In the genomic region with DNA sequence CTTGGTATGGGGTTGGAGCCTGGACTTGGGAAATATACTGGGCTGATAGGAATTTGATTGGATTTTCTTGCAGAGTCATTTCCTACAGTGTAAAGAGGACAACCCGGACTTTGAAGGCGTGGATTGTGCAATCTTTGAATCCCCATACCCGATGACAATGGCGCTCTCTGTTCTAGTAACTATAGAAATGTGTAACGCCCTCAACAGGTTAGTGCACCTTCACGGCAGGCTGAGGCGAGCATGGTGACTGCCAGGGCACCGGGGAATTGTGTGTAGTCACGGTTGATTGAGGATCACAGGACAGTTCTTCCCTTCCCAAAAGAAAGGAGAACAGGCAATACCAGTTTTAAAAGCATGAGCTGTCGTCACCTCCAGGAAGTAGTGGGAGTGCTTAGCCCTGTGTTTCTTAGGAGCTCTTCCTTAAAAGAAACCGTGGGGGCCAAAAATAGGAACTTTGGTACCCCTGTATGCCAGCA, we compare ENCODE assay signal across 12 cellular contexts. TPM values are rescaled to one million over a fixed set of nuclear protein-coding genes. Genes with fewer than 3 reads are reported as not detected.
DNase-seq lines count a peak whose midpoint lies in the region; ATAC-seq, FAIRE-seq and TF ChIP-seq lines count a peak whose summit lies in the region.
"Had no signal": no experiment of that assay in that cellular context is flagged by ENCODE, and none has a peak within 500 bp of the region (broad histone marks: within the 10 kb centered on the region; RNA-seq: fewer than 3 reads in every experiment).

No MANE protein-coding gene starts in this region.

- no peak for TF ChIP-seq POLR2A in right lobe of liver (IDR thresholded peaks at IDR 0.05)

- H3K27ac ChIP-seq in right lobe of liver = no peak overlapping the region

- H3K4me3 ChIP-seq in bronchial epithelial cell (ENCODE audit: low read depth, low read length) (no peak overlapping the region), right lobe of liver (no peak overlapping the region)
- H3K4me3 ChIP-seq: GM23338 had no signal

- H3K4me1 ChIP-seq in right lobe of liver = no peaks in the 10 kb centered on the region

- DNase-seq in activated effector memory CD4-positive, alpha-beta T cell treated with anti-CD3 and anti-CD28 coated beads, Interleukin-2, amount 50 U/mL, for 16 hours = peak; percentile 28
- DNase-seq in activated effector memory CD4-positive, alpha-beta T cell treated with Interleukin-2 at 50 U/mL for 16 hours = no peak
- peak; percentile 99 for DNase-seq in bronchial epithelial cell (ENCODE audit: low read depth)
- DNase-seq in right lobe of liver = no peak
- DNase-seq in ureter (ENCODE audit: low spot score) = peak; percentile 87
- no peak for DNase-seq in GM03348 (ENCODE audit: low spot score)
- DNase-seq: activated naive CD4-positive, alpha-beta T cell; NCI-H1105 treated with DMSO at 0.1 percent for 48 hours had no signal

- H3K36me3 ChIP-seq in bronchial epithelial cell (ENCODE audit: control insufficient read depth, insufficient read depth, low read length) (peaks cover 51% of the 10 kb centered on the region), right lobe of liver (peaks cover 38 to 100% (median 73%) of the 10 kb centered on the region in 4 donors)

- no peaks in the 10 kb centered on the region for H3K9me3 ChIP-seq in right lobe of liver

- TF ChIP-seq CTCF in bronchial epithelial cell (IDR thresholded peaks at IDR 0.05; ENCODE audit: insufficient read depth, low read length, severe bottlenecking) (no peak), right lobe of liver (IDR thresholded peaks at IDR 0.05) (no peak)

- FAIRE-seq in bronchial epithelial cell (lab: Jason Lieb, UNC) = peak; percentile 99

- WGBS in right lobe of liver (ENCODE audit: insufficient coverage, low coverage, low lambda C conversion rate, missing lambda C conversion rate) = 54% methylated on average over 11 of the region's 11 CpGs

- intact Hi-C loops in right lobe of liver (cut with DNase I) = loop anchor here in 1 of 2 donors (10.0 kb wide), 1 partner anchor 60 kb away; the partner anchor contains the start of gene ATP2A2

- no peaks in the 10 kb centered on the region for H3K27me3 ChIP-seq in bronchial epithelial cell (ENCODE audit: control insufficient read depth, insufficient read depth, low read length)
- no peaks in the 10 kb centered on the region for H3K27me3 ChIP-seq in right lobe of liver

- ATAC-seq in right lobe of liver (peak; percentile 7 to 32 (median 21)), HG03139 (IDR thresholded peaks at IDR 0.05; ENCODE audit: unreplicated experiment) (no peak), HG03520 (IDR thresholded peaks at IDR 0.05; ENCODE audit: unreplicated experiment) (no peak)
- ATAC-seq: GM23338, WTC11 had no signal

RNA-seq across cellular contexts. Expression of gene ANAPC7, which starts 58.3 kb away (rescaled TPM):
- total RNA-seq in bronchial epithelial cell (36.1 and 44.4 TPM in 2 replicates), right lobe of liver (10 to 100 TPM; 14.6 to 22.8 (median 18.0) TPM), ureter (104 TPM)

Comparison
In these comparisons a context has a peak if more than half of its experiments do, and no peak if none do; other contexts are left out.
1. DNase-seq: peak in activated effector memory CD4-positive, alpha-beta T cell treated with anti-CD3 and anti-CD28 coated beads, Interleukin-2, amount 50 U/mL, for 16 hours (single experiment), bronchial epithelial cell (single experiment) and ureter (single experiment); none in activated effector memory CD4-positive, alpha-beta T cell treated with Interleukin-2 at 50 U/mL for 16 hours (single experiment), right lobe of liver (0 of 3) and GM03348 (single experiment).
2. ATAC-seq: peak in right lobe of liver (4 of 4); none in HG03139 (single experiment) and HG03520 (single experiment).